Comparison of ENCODE assay signal across 15 cellular contexts in genomic region chr3:31224936-31225335, GRCh38.
"Had no signal": no experiment of that assay in that cellular context is flagged by ENCODE, and none has a peak within 500 bp of the region (broad histone marks: within the 10 kb centered on the region; RNA-seq: fewer than 3 reads in every experiment).

No MANE protein-coding gene starts in this region.

- ATAC-seq: activated CD4-positive, alpha-beta T cell treated with anti-CD3 and anti-CD28 coated beads for 36 hours; gastrocnemius medialis; heart left ventricle; sciatic nerve had no signal

- DNase-seq: activated CD4-positive, alpha-beta T cell treated with anti-CD3 and anti-CD28 coated beads for 36 hours; activated naive CD4-positive, alpha-beta T cell treated with anti-CD3 and anti-CD28 coated beads, Interleukin-2, amount 50 U/mL, for 16 hours; adrenal gland; endodermal cell; erythroblast; gastrocnemius medialis; heart left ventricle; immature natural killer cell; mesendoderm; spleen; stomach; T-helper 1 cell had no signal

- H3K9me3 ChIP-seq: adrenal gland, gastrocnemius medialis, heart left ventricle, spleen, stomach, thoracic aorta had no signal

- H3K9me3 Mint-ChIP-seq: endodermal cell, immature natural killer cell had no signal

- H3K27ac Mint-ChIP-seq: endodermal cell had no signal

- H3K4me3 ChIP-seq: adrenal gland, cardiac muscle cell, gastrocnemius medialis, heart left ventricle, spleen, stomach, thoracic aorta had no signal

- H3K4me1 ChIP-seq: adrenal gland, gastrocnemius medialis, stomach had no signal

- H3K27ac ChIP-seq: adrenal gland, cardiac muscle cell, gastrocnemius medialis, stomach, thoracic aorta had no signal

- H3K4me3 Mint-ChIP-seq: activated CD4-positive, alpha-beta T cell treated with anti-CD3 and anti-CD28 coated beads for 36 hours; endodermal cell; immature natural killer cell had no signal

- H3K27me3 Mint-ChIP-seq: activated CD4-positive, alpha-beta T cell treated with anti-CD3 and anti-CD28 coated beads for 36 hours had no signal

- H3K36me3 ChIP-seq: adrenal gland, cardiac muscle cell, gastrocnemius medialis, heart left ventricle, spleen, stomach, thoracic aorta had no signal

- H3K27me3 ChIP-seq: adrenal gland, cardiac muscle cell, gastrocnemius medialis, heart left ventricle, spleen, stomach had no signal
